Comparison of ENCODE assay signal across 8 cellular contexts in the genomic region with DNA sequence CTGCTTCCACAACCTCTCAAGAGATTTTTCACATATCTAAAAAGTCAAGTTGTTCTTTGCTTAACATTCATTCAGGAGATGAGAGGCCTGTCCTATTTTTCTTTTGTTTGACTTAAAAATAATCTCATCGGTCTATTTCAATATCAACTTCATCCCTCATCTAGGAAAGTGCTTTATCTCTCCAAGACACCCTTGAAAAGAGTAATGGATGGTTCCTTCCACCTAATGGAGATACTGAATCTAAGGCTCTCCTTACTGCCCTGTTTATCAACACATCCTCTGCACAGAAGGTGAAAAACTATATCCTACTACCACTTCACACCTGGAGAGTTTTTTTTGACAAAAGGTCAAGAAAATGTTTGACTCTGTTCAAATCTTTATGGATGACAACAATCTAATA. TPM values are rescaled to one million over a fixed set of nuclear protein-coding genes. Genes with fewer than 3 reads are reported as not detected.
DNase-seq lines count a peak whose midpoint lies in the region; ATAC-seq and TF ChIP-seq lines count a peak whose summit lies in the region.

No MANE protein-coding gene starts in this region.

- H3K36me3 ChIP-seq in tibial nerve = no peaks in the 10 kb centered on the region

- H3K4me3 ChIP-seq in tibial nerve = peak overlapping the region; percentile 85 to 97 (median 91)

- H3K27me3 ChIP-seq in tibial nerve = no peaks in the 10 kb centered on the region

- H3K27me3 Mint-ChIP-seq in activated naive CD4-positive, alpha-beta T cell treated with anti-CD3 and anti-CD28 coated beads for 36 hours (ENCODE audit: low read depth) = no peaks in the 10 kb centered on the region
- no peaks in the 10 kb centered on the region for H3K27me3 Mint-ChIP-seq in activated naive CD8-positive, alpha-beta T cell

- H3K4me1 ChIP-seq in tibial nerve = peaks cover 10 to 63% (median 41%) of the 10 kb centered on the region in 4 donors

- WGBS in tibial nerve, 2 donors = 0 to 3% methylated on average over 1 of the region's 1 CpG

- TF ChIP-seq CTCF in tibial nerve (IDR thresholded peaks at IDR 0.05) = no peak

- CTCF ChIA-PET in activated naive CD4-positive, alpha-beta T cell treated with anti-CD3 and anti-CD28 coated beads for 36 hours (lab: Charles Lee) = interaction anchor here (1.1 to 4.4 kb wide), 4 partner anchors 30 to 101 kb away, joined by 3 to 67 read pairs (median 9); no protein-coding TSS in a partner anchor

- H3K27ac Mint-ChIP-seq in activated naive CD4-positive, alpha-beta T cell treated with anti-CD3 and anti-CD28 coated beads for 36 hours = peak overlapping the region; percentile 93
- peak overlapping the region; percentile 99 for H3K27ac Mint-ChIP-seq in activated naive CD8-positive, alpha-beta T cell

- peak overlapping the region; percentile 66 to 100 (median 100) for H3K27ac ChIP-seq in tibial nerve

- H3K9me3 Mint-ChIP-seq in activated naive CD4-positive, alpha-beta T cell treated with anti-CD3 and anti-CD28 coated beads for 36 hours = peaks cover 4% of the 10 kb centered on the region
- no peaks in the 10 kb centered on the region for H3K9me3 Mint-ChIP-seq in activated naive CD8-positive, alpha-beta T cell (ENCODE audit: low read depth)

- TF ChIP-seq EP300 in tibial nerve (IDR thresholded peaks at IDR 0.05) = no peak

- peak overlapping the region; percentile 92 for H3K4me3 Mint-ChIP-seq in activated naive CD4-positive, alpha-beta T cell treated with anti-CD3 and anti-CD28 coated beads for 36 hours
- peak overlapping the region; percentile 96 for H3K4me3 Mint-ChIP-seq in activated naive CD8-positive, alpha-beta T cell

- peaks cover 61% of the 10 kb centered on the region for H3K4me1 Mint-ChIP-seq in activated naive CD4-positive, alpha-beta T cell treated with anti-CD3 and anti-CD28 coated beads for 36 hours (ENCODE audit: low read depth)
- H3K4me1 Mint-ChIP-seq in activated naive CD8-positive, alpha-beta T cell (ENCODE audit: low read depth) = peaks cover 67% of the 10 kb centered on the region

- peaks cover 42% of the 10 kb centered on the region for H3K36me3 Mint-ChIP-seq in activated naive CD4-positive, alpha-beta T cell treated with anti-CD3 and anti-CD28 coated beads for 36 hours (ENCODE audit: low read depth)
- H3K36me3 Mint-ChIP-seq in activated naive CD8-positive, alpha-beta T cell = peaks cover 11% of the 10 kb centered on the region

- no peaks in the 10 kb centered on the region for H3K9me3 ChIP-seq in tibial nerve

- intact Hi-C loops in activated naive CD4-positive, alpha-beta T cell treated with anti-CD3 and anti-CD28 coated beads for 36 hours (cut with micrococcal nuclease) = no loop called here

- no peak for ATAC-seq in HG02763 (IDR thresholded peaks at IDR 0.05; ENCODE audit: unreplicated experiment)
- ATAC-seq in GM21360 (IDR thresholded peaks at IDR 0.05; ENCODE audit: unreplicated experiment) = no peak
- ATAC-seq in GM18498 (IDR thresholded peaks at IDR 0.05; ENCODE audit: unreplicated experiment) = no peak

- no peak for TF ChIP-seq POLR2A in tibial nerve (IDR thresholded peaks at IDR 0.05)

- DNase-seq in activated naive CD4-positive, alpha-beta T cell treated with anti-CD3 and anti-CD28 coated beads for 36 hours = no peak
- DNase-seq in activated naive CD4-positive, alpha-beta T cell treated with Interleukin-2 at 50 U/mL for 16 hours = no peak
- DNase-seq in left kidney (ENCODE audit: low read depth, low spot score) (peak; percentile 33), tibial nerve (ENCODE audit: low spot score in 2 of 2) (no peak)

RNA-seq across cellular contexts. Expression of a gene that starts 2.4 kb away (rescaled TPM):
- total RNA-seq in activated naive CD4-positive, alpha-beta T cell treated with anti-CD3 and anti-CD28 coated beads for 36 hours = 10 to 100 TPM; 63.8 to 66.9 TPM
- total RNA-seq in tibial nerve = 100 to 1,000 TPM; 112 to 164 (median 145) TPM

RNA-seq across cellular contexts. Expression of a gene that starts 49.5 kb away (rescaled TPM):
- total RNA-seq in activated naive CD4-positive, alpha-beta T cell treated with anti-CD3 and anti-CD28 coated beads for 36 hours = 100 to 1,000 TPM; 312 to 340 TPM
- 100 to 1,000 TPM in 1 of 4 donors, 10 to 100 TPM in 3; 77.3 to 102 (median 94.4) TPM for total RNA-seq in tibial nerve
